ENCODE assay signal across 31 cellular contexts in the genomic region with DNA sequence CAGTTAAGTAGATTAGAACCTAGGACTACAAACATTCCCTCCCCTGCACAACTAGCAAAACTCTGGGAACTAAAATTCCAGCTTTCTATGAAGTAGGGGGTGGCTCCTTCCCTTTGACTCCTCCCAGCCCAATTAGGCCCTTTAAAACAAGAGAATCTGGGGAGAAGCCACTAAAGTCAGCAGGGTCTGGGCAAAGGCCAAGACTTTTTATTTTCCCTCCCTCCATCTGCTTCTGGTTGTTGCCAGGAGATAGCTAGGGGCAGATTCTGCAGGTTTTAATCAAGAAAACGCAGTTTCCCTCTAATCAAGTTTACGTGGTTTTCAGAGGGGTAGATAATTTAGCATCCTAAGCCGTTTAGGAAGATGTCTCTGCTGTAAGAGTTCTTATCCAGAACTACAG.
"Had no signal": no experiment of that assay in that cellular context is flagged by ENCODE, and none has a peak within 500 bp of the region (broad histone marks: within the 10 kb centered on the region; RNA-seq: fewer than 3 reads in every experiment).

No MANE protein-coding gene starts in this region.

- H3K27ac ChIP-seq: esophagus muscularis mucosa, gastroesophageal sphincter, hepatocyte, ovary, sigmoid colon, upper lobe of left lung, vagina had no signal

- H3K4me3 ChIP-seq: esophagus muscularis mucosa, gastroesophageal sphincter, hepatocyte, mucosa of descending colon, ovary, sigmoid colon, upper lobe of left lung, vagina had no signal

- H3K4me3 Mint-ChIP-seq: activated CD4-positive, alpha-beta memory T cell treated with anti-CD3 and anti-CD28 coated beads for 36 hours; activated CD4-positive, alpha-beta T cell treated with anti-CD3 and anti-CD28 coated beads, Interleukin-2, amount 10 ng/mL, durations not matched to agents 24 days and 14 days; activated T-cell treated with anti-CD3 and anti-CD28 coated beads, Interleukin-2, amount 50 U/mL, for 24 hours; dendritic cell treated with granulocyte-macrophage colony-stimulating factor and Interleukin-4, amounts not matched to agents 40 ng/mL and 50 ng/mL, for 4 days; natural killer cell treated with Interleukin-12 subunit alpha and Interleukin-12 subunit beta and Interleukin-15 and Interleukin-18, amount 100 ng/mL, for 72 hours; stimulated activated memory B cell treated with anti-CD40 and anti-IgM and Interleukin-4, amounts not matched to agents 10 μg/mL and 1 μg/mL and 100 μg/mL, for 72 hours; stimulated activated naive CD8-positive, alpha-beta T cell treated with anti-CD3 and anti-CD28 coated beads, Interleukin-15, amount 100 ng/mL, for 72 hours; T-helper 2 cell treated with Interferon-gamma antibody and Interleukin-4, amounts not matched to agents 5 μg/mL and 100 μg/mL, for 36 hours had no signal

- H3K9me3 ChIP-seq: esophagus muscularis mucosa, gastroesophageal sphincter, mucosa of descending colon, ovary, sigmoid colon, upper lobe of left lung, vagina had no signal

- H3K4me1 Mint-ChIP-seq: activated CD4-positive, alpha-beta T cell treated with anti-CD3 and anti-CD28 coated beads, Interleukin-2, amount 10 ng/mL, durations not matched to agents 24 days and 14 days; stimulated activated memory B cell treated with anti-CD40 and anti-IgM and Interleukin-4, amounts not matched to agents 10 μg/mL and 1 μg/mL and 100 μg/mL, for 72 hours; stimulated activated naive CD8-positive, alpha-beta T cell treated with anti-CD3 and anti-CD28 coated beads, Interleukin-15, amount 100 ng/mL, for 72 hours had no signal

- H3K4me2 ChIP-seq: hepatocyte had no signal

- H2AFZ ChIP-seq: hepatocyte had no signal

- DNase-seq: activated CD4-positive, alpha-beta memory T cell treated with anti-CD3 and anti-CD28 coated beads for 36 hours; activated CD4-positive, alpha-beta T cell treated with anti-CD3 and anti-CD28 coated beads, Interleukin-2, amount 10 ng/mL, durations not matched to agents 24 days and 14 days; activated CD4-positive, CD25-positive, alpha-beta regulatory T cell treated with anti-CD3 and anti-CD28 coated beads, Interleukin-2, amount 50 U/mL, for 72 hours; activated CD8-positive, alpha-beta memory T cell treated with anti-CD3 and anti-CD28 coated beads, Interleukin-2, amount 50 U/mL, for 48 hours; activated gamma-delta T cell; activated naive CD4-positive, alpha-beta T cell treated with anti-CD3 and anti-CD28 coated beads, Interleukin-2, amount 50 U/mL, for 16 hours; activated T-cell treated with anti-CD3 and anti-CD28 coated beads, Interleukin-2, amount 50 U/mL, for 24 hours; amniotic stem cell; caudate nucleus; islet precursor cell; left ventricle myocardium superior; mucosa of descending colon; ovary; retina; sigmoid colon; small intestine; stimulated activated CD4-positive, alpha-beta T cell treated with anti-CD3 and anti-CD28 coated beads, Interleukin-1b, Interleukin-23, amount 100 ng/mL, for 48 hours; stimulated activated CD4-positive, alpha-beta T cell treated with anti-CD3 and anti-CD28 coated beads, Interleukin-4, amount 100 ng/mL, for 4 hours; stimulated activated CD8-positive, alpha-beta memory T cell treated with anti-CD3 and anti-CD28 coated beads, Interleukin-4, amount 100 ng/mL, for 48 hours; stimulated activated naive CD8-positive, alpha-beta T cell treated with anti-CD3 and anti-CD28 coated beads, Interleukin-15, amount 100 ng/mL, for 72 hours; substantia nigra; upper lobe of left lung had no signal

- H3K9me3 Mint-ChIP-seq: activated CD4-positive, alpha-beta T cell treated with anti-CD3 and anti-CD28 coated beads, Interleukin-2, amount 10 ng/mL, durations not matched to agents 24 days and 14 days had no signal

- H3K36me3 ChIP-seq: esophagus muscularis mucosa, gastroesophageal sphincter, ovary, sigmoid colon, upper lobe of left lung, vagina had no signal

- H3K36me3 Mint-ChIP-seq: activated CD4-positive, alpha-beta memory T cell treated with anti-CD3 and anti-CD28 coated beads for 36 hours; stimulated activated memory B cell treated with anti-CD40 and anti-IgM and Interleukin-4, amounts not matched to agents 10 μg/mL and 1 μg/mL and 100 μg/mL, for 72 hours had no signal

- H3K4me1 ChIP-seq: gastroesophageal sphincter, sigmoid colon, upper lobe of left lung, vagina had no signal

- H3K27me3 ChIP-seq: esophagus muscularis mucosa, gastroesophageal sphincter, hepatocyte, ovary, sigmoid colon, upper lobe of left lung, vagina had no signal

- H3K27me3 Mint-ChIP-seq: activated CD4-positive, alpha-beta memory T cell treated with anti-CD3 and anti-CD28 coated beads for 36 hours; activated CD4-positive, alpha-beta T cell treated with anti-CD3 and anti-CD28 coated beads, Interleukin-2, amount 10 ng/mL, durations not matched to agents 24 days and 14 days; activated T-cell treated with anti-CD3 and anti-CD28 coated beads, Interleukin-2, amount 50 U/mL, for 24 hours; dendritic cell treated with granulocyte-macrophage colony-stimulating factor and Interleukin-4, amounts not matched to agents 40 ng/mL and 50 ng/mL, for 4 days; natural killer cell treated with Interleukin-12 subunit alpha and Interleukin-12 subunit beta and Interleukin-15 and Interleukin-18, amount 100 ng/mL, for 72 hours; progenitor cell of endocrine pancreas; stimulated activated memory B cell treated with anti-CD40 and anti-IgM and Interleukin-4, amounts not matched to agents 10 μg/mL and 1 μg/mL and 100 μg/mL, for 72 hours; stimulated activated naive CD8-positive, alpha-beta T cell treated with anti-CD3 and anti-CD28 coated beads, Interleukin-15, amount 100 ng/mL, for 72 hours had no signal

- ATAC-seq: gastroesophageal sphincter; left ventricle myocardium superior; mucosa of descending colon; natural killer cell treated with Interleukin-12 subunit alpha and Interleukin-12 subunit beta and Interleukin-15 and Interleukin-18, amount 100 ng/mL, for 72 hours; stimulated activated memory B cell treated with anti-CD40 and anti-IgM and Interleukin-4, amounts not matched to agents 10 μg/mL and 1 μg/mL and 100 μg/mL, for 72 hours; stimulated activated naive CD8-positive, alpha-beta T cell treated with anti-CD3 and anti-CD28 coated beads, Interleukin-15, amount 100 ng/mL, for 72 hours had no signal

- H3K27ac Mint-ChIP-seq: activated CD4-positive, alpha-beta memory T cell treated with anti-CD3 and anti-CD28 coated beads for 36 hours; activated CD4-positive, alpha-beta T cell treated with anti-CD3 and anti-CD28 coated beads, Interleukin-2, amount 10 ng/mL, durations not matched to agents 24 days and 14 days; activated T-cell treated with anti-CD3 and anti-CD28 coated beads, Interleukin-2, amount 50 U/mL, for 24 hours; dendritic cell treated with granulocyte-macrophage colony-stimulating factor and Interleukin-4, amounts not matched to agents 40 ng/mL and 50 ng/mL, for 4 days; natural killer cell treated with Interleukin-12 subunit alpha and Interleukin-12 subunit beta and Interleukin-15 and Interleukin-18, amount 100 ng/mL, for 72 hours; progenitor cell of endocrine pancreas; stimulated activated memory B cell treated with anti-CD40 and anti-IgM and Interleukin-4, amounts not matched to agents 10 μg/mL and 1 μg/mL and 100 μg/mL, for 72 hours; stimulated activated naive CD8-positive, alpha-beta T cell treated with anti-CD3 and anti-CD28 coated beads, Interleukin-15, amount 100 ng/mL, for 72 hours; T-helper 2 cell treated with Interferon-gamma antibody and Interleukin-4, amounts not matched to agents 5 μg/mL and 100 μg/mL, for 36 hours had no signal
